ENCODE assay signal across 8 cellular contexts in genomic region chr5:121138952-121139351, GRCh38.
"Had no signal": no experiment of that assay in that cellular context is flagged by ENCODE, and none has a peak within 500 bp of the region (broad histone marks: within the 10 kb centered on the region; RNA-seq: fewer than 3 reads in every experiment).

No MANE protein-coding gene starts in this region.

- H3K36me3 ChIP-seq: HAP-1 had no signal

- H3K4me1 ChIP-seq: HAP-1 had no signal

- ATAC-seq: HCT116, HepG2 had no signal

- H2AFZ ChIP-seq: GM23248 had no signal

- DNase-seq: GM23248, GOT3, H7, HFFc6 had no signal

- H3K9me3 ChIP-seq: HAP-1 had no signal

- H3K9ac ChIP-seq: GM23248 had no signal

- H3K27ac ChIP-seq: GM23248, HL-60 had no signal

- FAIRE-seq: HepG2 had no signal

- H3K4me3 ChIP-seq: GM23248, HAP-1 had no signal
